Comparison of ENCODE assay signal across 1 cellular context in genomic region chr12:59677857-59678256, GRCh38.
TF ChIP-seq lines count a peak whose summit lies in the region.

No MANE protein-coding gene starts in this region.

TF ChIP-seq in H1, 55 proteins besides CTCF, POLR2A, EP300 and RAD21 (continued from another document):
- no peak for TF ChIP-seq ZNF274 (IDR thresholded peaks at IDR 0.05; ENCODE audit: borderline replicate concordance, extremely low read depth, low read length)
- TF ChIP-seq CHD7 (IDR thresholded peaks at IDR 0.05; ENCODE audit: insufficient replicate concordance, low read length) = no peak
- no peak for TF ChIP-seq RFX5 (IDR thresholded peaks at IDR 0.05; ENCODE audit: borderline replicate concordance, low read depth, low read length)
- no peak for TF ChIP-seq TCF12 (IDR thresholded peaks at IDR 0.05; ENCODE audit: low read depth, low read length)
- no peak for TF ChIP-seq E2F6 (IDR thresholded peaks at IDR 0.05)
- no peak for TF ChIP-seq CBX5 (IDR thresholded peaks at IDR 0.05; ENCODE audit: low read depth, low read length)
- no peak for TF ChIP-seq JUND (IDR thresholded peaks at IDR 0.05; ENCODE audit: low read length)
- TF ChIP-seq KDM5A (IDR thresholded peaks at IDR 0.05; ENCODE audit: low read length) = no peak
- no peak for TF ChIP-seq BCL11A (IDR thresholded peaks at IDR 0.05; ENCODE audit: low read depth in 2 of 2, low read length in 2 of 2)
- no peak for TF ChIP-seq HDAC6 (IDR thresholded peaks at IDR 0.05; ENCODE audit: low read depth, low read length)
- no peak for TF ChIP-seq GABPA (IDR thresholded peaks at IDR 0.05; ENCODE audit: borderline replicate concordance, insufficient read depth, low read length)
- no peak for TF ChIP-seq SIN3A (conservative IDR thresholded peaks at IDR 0.05 in 1 of 2, IDR thresholded peaks at IDR 0.05 in 1 of 2; ENCODE audit: low read depth in 1 of 2, low read length in 2 of 2)
- no peak for TF ChIP-seq CREB1 (IDR thresholded peaks at IDR 0.05)
- no peak for TF ChIP-seq SRF (IDR thresholded peaks at IDR 0.05; ENCODE audit: low read depth, low read length)
- TF ChIP-seq SP1 (IDR thresholded peaks at IDR 0.05; ENCODE audit: low read depth, low read length) = no peak
